20 cellular contexts compared by ENCODE assay signal in genomic region chr4:33470805-33471204, GRCh38.
A peak's percentile ranks its signal among the peaks of the same experiment; 100 is the strongest.
DNase-seq lines count a peak whose midpoint lies in the region; ATAC-seq and TF ChIP-seq lines count a peak whose summit lies in the region.
"Had no signal": no experiment of that assay in that cellular context is flagged by ENCODE, and none has a peak within 500 bp of the region (broad histone marks: within the 10 kb centered on the region; RNA-seq: fewer than 3 reads in every experiment).

No MANE protein-coding gene starts in this region.

- WGBS in right cardiac atrium = 86% methylated on average over 4 of the region's 4 CpGs
- 90% methylated on average over 4 of the region's 4 CpGs for WGBS in aorta, 2 donors

- no peak for TF ChIP-seq CTCF in right atrium auricular region (IDR thresholded peaks at IDR 0.05)
- TF ChIP-seq CTCF in chondrocyte (IDR thresholded peaks at IDR 0.05) = no peak

- H3K36me3 ChIP-seq in right atrium auricular region (no peaks in the 10 kb centered on the region), aorta (ENCODE audit: control insufficient read depth in 1 of 2, insufficient read depth in 2 of 2, low read length in 1 of 2) (no peaks in the 10 kb centered on the region)
- H3K36me3 ChIP-seq: BLaER1 treated with 17β-estradiol and CSF1 and Interleukin-3, amounts not matched to agents 10 nM and 100 nM had no signal

- no peaks in the 10 kb centered on the region for H3K9me3 Mint-ChIP-seq in chondrocyte (ENCODE audit: low read depth)
- H3K9me3 Mint-ChIP-seq in stimulated activated memory B cell treated with anti-CD40 and anti-IgM and Interleukin-4, amounts not matched to agents 10 μg/mL and 1 μg/mL and 100 μg/mL, for 72 hours = no peaks in the 10 kb centered on the region

- H3K27me3 ChIP-seq in right cardiac atrium (ENCODE audit: control insufficient read depth, insufficient read depth) = no peaks in the 10 kb centered on the region
- H3K27me3 ChIP-seq in right atrium auricular region = no peaks in the 10 kb centered on the region
- no peaks in the 10 kb centered on the region for H3K27me3 ChIP-seq in aorta (ENCODE audit: control insufficient read depth in 1 of 2, insufficient read depth in 2 of 2, low read length in 1 of 2)
- H3K27me3 ChIP-seq: BLaER1 treated with 17β-estradiol and CSF1 and Interleukin-3, amounts not matched to agents 10 nM and 100 nM had no signal

- no peak overlapping the region for H3K4me3 ChIP-seq in right cardiac atrium (ENCODE audit: low read length)
- H3K4me3 ChIP-seq in right atrium auricular region = no peak overlapping the region
- no peak overlapping the region for H3K4me3 ChIP-seq in aorta (ENCODE audit: low read length in 2 of 2)
- H3K4me3 ChIP-seq: BLaER1 treated with 17β-estradiol and CSF1 and Interleukin-3, amounts not matched to agents 10 nM and 100 nM had no signal

- H3K27ac Mint-ChIP-seq in chondrocyte (ENCODE audit: unreplicated experiment) = no peak overlapping the region
- no peak overlapping the region for H3K27ac Mint-ChIP-seq in stimulated activated memory B cell treated with anti-CD40 and anti-IgM and Interleukin-4, amounts not matched to agents 10 μg/mL and 1 μg/mL and 100 μg/mL, for 72 hours
- H3K27ac Mint-ChIP-seq: B cell; CD4-positive, alpha-beta T cell; CD8-positive, alpha-beta T cell had no signal

- H3K36me3 Mint-ChIP-seq in chondrocyte (ENCODE audit: low read depth) = no peaks in the 10 kb centered on the region
- H3K36me3 Mint-ChIP-seq in stimulated activated memory B cell treated with anti-CD40 and anti-IgM and Interleukin-4, amounts not matched to agents 10 μg/mL and 1 μg/mL and 100 μg/mL, for 72 hours = no peaks in the 10 kb centered on the region
- H3K36me3 Mint-ChIP-seq: CD8-positive, alpha-beta T cell had no signal

- no peak for ATAC-seq in right cardiac atrium
- peak; percentile 27 for ATAC-seq in stimulated activated memory B cell treated with anti-CD40 and anti-IgM and Interleukin-4, amounts not matched to agents 10 μg/mL and 1 μg/mL and 100 μg/mL, for 72 hours
- ATAC-seq in aorta (ENCODE audit: low FRiP score) = peak; percentile 52
- ATAC-seq: CD8-positive, alpha-beta T cell had no signal

- H3K27me3 Mint-ChIP-seq in chondrocyte (ENCODE audit: low read depth) = no peaks in the 10 kb centered on the region
- no peaks in the 10 kb centered on the region for H3K27me3 Mint-ChIP-seq in stimulated activated memory B cell treated with anti-CD40 and anti-IgM and Interleukin-4, amounts not matched to agents 10 μg/mL and 1 μg/mL and 100 μg/mL, for 72 hours
- H3K27me3 Mint-ChIP-seq: B cell; CD4-positive, alpha-beta T cell had no signal

- H3K9me3 ChIP-seq in right cardiac atrium (ENCODE audit: control insufficient read depth, low read length) = no peaks in the 10 kb centered on the region
- H3K9me3 ChIP-seq in right atrium auricular region = no peaks in the 10 kb centered on the region
- no peaks in the 10 kb centered on the region for H3K9me3 ChIP-seq in aorta (ENCODE audit: control insufficient read depth, low read length)
- H3K9me3 ChIP-seq: Caco-2 had no signal

- no peaks in the 10 kb centered on the region for H3K4me1 Mint-ChIP-seq in chondrocyte (ENCODE audit: low read depth)
- H3K4me1 Mint-ChIP-seq in stimulated activated memory B cell treated with anti-CD40 and anti-IgM and Interleukin-4, amounts not matched to agents 10 μg/mL and 1 μg/mL and 100 μg/mL, for 72 hours = no peaks in the 10 kb centered on the region
- H3K4me1 Mint-ChIP-seq: B cell had no signal

- H3K4me1 ChIP-seq in right cardiac atrium (ENCODE audit: control insufficient read depth, insufficient read depth, low read length) (no peaks in the 10 kb centered on the region), right atrium auricular region (no peaks in the 10 kb centered on the region), aorta (ENCODE audit: control insufficient read depth in 1 of 2, insufficient read depth in 2 of 2, low read length in 2 of 2) (no peaks in the 10 kb centered on the region)
- H3K4me1 ChIP-seq: BLaER1 treated with 17β-estradiol and CSF1 and Interleukin-3, amounts not matched to agents 10 nM and 100 nM; Caco-2 had no signal

- DNase-seq in right cardiac atrium (peak in 2 of 3 donors; percentile 16 to 44), right atrium auricular region (ENCODE audit: low spot score) (no peak), chondrocyte (ENCODE audit: low spot score) (peak; percentile 72), aorta (peak in 1 of 2 donors; percentile 65), AG08395 (ENCODE audit: low spot score) (no peak), NCI-H510A (lab: John Stamatoyannopoulos, UW) (no peak), HuH-7 (ENCODE audit: low spot score) (no peak)
- DNase-seq: 8988T; ACHN; AML-193; Caco-2; Calu3; CD4-positive, alpha-beta T cell; CD8-positive, alpha-beta T cell; DMS79 treated with DMSO at 0.1 percent for 48 hours; GF-D8 had no signal

- H3K4me3 Mint-ChIP-seq in chondrocyte (ENCODE audit: unreplicated experiment) = no peak overlapping the region
- H3K4me3 Mint-ChIP-seq in stimulated activated memory B cell treated with anti-CD40 and anti-IgM and Interleukin-4, amounts not matched to agents 10 μg/mL and 1 μg/mL and 100 μg/mL, for 72 hours = no peak overlapping the region
- H3K4me3 Mint-ChIP-seq: B cell; CD4-positive, alpha-beta T cell; CD8-positive, alpha-beta T cell had no signal

- intact Hi-C loops in right cardiac atrium (cut with DNase I) (no loop called here), aorta (cut with DNase I) (no loop called here)

- H3K27ac ChIP-seq in right cardiac atrium (ENCODE audit: low read length) (no peak overlapping the region), right atrium auricular region (no peak overlapping the region), aorta (ENCODE audit: low read depth in 1 of 2, low read length in 2 of 2) (no peak overlapping the region)
- H3K27ac ChIP-seq: BLaER1 treated with 17β-estradiol and CSF1 and Interleukin-3, amounts not matched to agents 10 nM and 100 nM; C4-2B had no signal

Comparison
In these comparisons a context has a peak if more than half of its experiments do, and no peak if none do; other contexts are left out.
1. DNase-seq: peak in right cardiac atrium (2 of 3) and chondrocyte (single experiment); none in right atrium auricular region (single experiment), AG08395 (single experiment), NCI-H510A (single experiment) and HuH-7 (single experiment).
2. ATAC-seq: peak in stimulated activated memory B cell treated with anti-CD40 and anti-IgM and Interleukin-4, amounts not matched to agents 10 μg/mL and 1 μg/mL and 100 μg/mL, for 72 hours (single experiment) and aorta (single experiment); none in right cardiac atrium (0 of 2).